9 cellular contexts compared by ENCODE assay signal in genomic region chr11:15629690-15630321, GRCh38.
DNase-seq lines count a peak whose midpoint lies in the region; ATAC-seq and TF ChIP-seq lines count a peak whose summit lies in the region.
"Had no signal": no experiment of that assay in that cellular context is flagged by ENCODE, and none has a peak within 500 bp of the region (broad histone marks: within the 10 kb centered on the region; RNA-seq: fewer than 3 reads in every experiment).

No MANE protein-coding gene starts in this region.

- no peaks in the 10 kb centered on the region for H3K9me3 ChIP-seq in Caco-2
- H3K9me3 ChIP-seq in SK-N-MC (ENCODE audit: low read depth, low read length), result no peaks in the 10 kb centered on the region
- no peaks in the 10 kb centered on the region for H3K9me3 ChIP-seq in ovary

- no peak overlapping the region for H3K4me3 ChIP-seq in Caco-2 (ENCODE audit: low read depth, low read length)
- H3K4me3 ChIP-seq in GM23338, result no peak overlapping the region
- no peak overlapping the region for H3K4me3 ChIP-seq in SK-N-MC
- H3K4me3 ChIP-seq in ovary, result no peak overlapping the region

- H3K27ac ChIP-seq in GM23338 (ENCODE audit: low read depth), result no peak overlapping the region
- H3K27ac ChIP-seq in SK-N-MC, result no peak overlapping the region
- no peak overlapping the region for H3K27ac ChIP-seq in ovary

- H3K36me3 Mint-ChIP-seq in Caco-2 (ENCODE audit: insufficient read depth, unreplicated experiment), result no peaks in the 10 kb centered on the region
- no peaks in the 10 kb centered on the region for H3K36me3 Mint-ChIP-seq in GM23338 (ENCODE audit: low read depth)

- 65 to 68% (median 67%) methylated on average over 6 of the region's 6 CpGs for WGBS in ovary, 3 donors

- H3K4me1 ChIP-seq in Caco-2 (peaks cover 3% of the 10 kb centered on the region), GM23338 (ENCODE audit: insufficient read depth) (no peaks in the 10 kb centered on the region), ovary (ENCODE audit: insufficient read depth) (no peaks in the 10 kb centered on the region)

- H3K27me3 ChIP-seq in Caco-2 (replicated peaks; ENCODE audit: control insufficient read depth, insufficient read depth, low read length) (no peaks in the 10 kb centered on the region), GM23338 (ENCODE audit: insufficient read depth) (no peaks in the 10 kb centered on the region), ovary (no peaks in the 10 kb centered on the region)

- no peak overlapping the region for H3K4me2 ChIP-seq in GM23338

- no peaks in the 10 kb centered on the region for H3F3A ChIP-seq in GM23338 (replicated peaks; ENCODE audit: low read depth)

- ATAC-seq in GM23338, result peak; percentile 99

- TF ChIP-seq CTCF in Caco-2 (IDR thresholded peaks at IDR 0.05; ENCODE audit: insufficient read depth in 1 of 2, low read depth in 1 of 2, low read length in 1 of 2, severe bottlenecking in 1 of 2, unreplicated experiment in 1 of 2), result peak; percentile 10 to 30
- peak; percentile 70 to 77 for TF ChIP-seq CTCF in GM23338 (conservative IDR thresholded peaks at IDR 0.05; ENCODE audit: low read depth in 2 of 2)
- TF ChIP-seq CTCF in ovary (IDR thresholded peaks at IDR 0.05), result no peak

- POLR2A ChIA-PET in Caco-2 (lab: Charles Lee), result no interaction called here

- intact Hi-C loops in Caco-2 (cut with micrococcal nuclease; ENCODE audit: unreplicated experiment) (no loop called here), ovary (cut with DNase I) (no loop called here)

- H3K4me1 Mint-ChIP-seq in Caco-2 (ENCODE audit: low read depth, unreplicated experiment) (no peaks in the 10 kb centered on the region), GM23338 (peaks cover 10% of the 10 kb centered on the region; the same call in 2 of the 3 replicates)

- no peak overlapping the region for H3K4me3 Mint-ChIP-seq in Caco-2 (ENCODE audit: unreplicated experiment)
- H3K4me3 Mint-ChIP-seq in GM23338, result no peak overlapping the region

- no peak for TF ChIP-seq EP300 in ovary (IDR thresholded peaks at IDR 0.05)

- no peak overlapping the region for H3K9ac ChIP-seq in SK-N-MC (ENCODE audit: insufficient read length)

- H3K9me2 ChIP-seq in GM23338 (ENCODE audit: insufficient read depth), result peaks cover 11% of the 10 kb centered on the region; the same call in 1 of the 2 replicates

- BruUV-seq in Caco-2 (replicated peaks; lab: Mats Ljungman, UMichigan), result no TSS peak

- no peaks in the 10 kb centered on the region for H3K79me2 ChIP-seq in GM23338 (replicated peaks; ENCODE audit: insufficient read depth)

- H3K36me3 ChIP-seq in Caco-2 (ENCODE audit: control insufficient read depth, insufficient read depth, low read length), result no peaks in the 10 kb centered on the region
- no peaks in the 10 kb centered on the region for H3K36me3 ChIP-seq in GM23338 (ENCODE audit: insufficient read depth)
- H3K36me3 ChIP-seq in SK-N-MC (ENCODE audit: insufficient read depth, low read length), result no peaks in the 10 kb centered on the region
- no peaks in the 10 kb centered on the region for H3K36me3 ChIP-seq in ovary

- CTCF ChIA-PET in Caco-2 (lab: Charles Lee), result interaction anchor here (0.7 to 1.1 kb wide), 2 partner anchors 622 to 984 kb away, joined by 3 to 6 read pairs; no protein-coding TSS in a partner anchor

- no peaks in the 10 kb centered on the region; the same call in 1 of the 2 replicates for H4K20me1 ChIP-seq in GM23338 (replicated peaks; ENCODE audit: insufficient read depth)

- no peaks in the 10 kb centered on the region for H3K9me3 Mint-ChIP-seq in Caco-2 (ENCODE audit: unreplicated experiment)
- H3K9me3 Mint-ChIP-seq in GM23338, result no peaks in the 10 kb centered on the region

- H3K27me3 Mint-ChIP-seq in Caco-2 (ENCODE audit: insufficient read depth, unreplicated experiment) (no peaks in the 10 kb centered on the region), GM23338 (ENCODE audit: insufficient read depth, low read depth, poor library complexity) (peaks cover 1% of the 10 kb centered on the region)

- TF ChIP-seq POLR2A in ovary (IDR thresholded peaks at IDR 0.05), result no peak

- H2AFZ ChIP-seq in GM23338, result peak overlapping the region; percentile 43; the same call in 1 of the 2 replicates

- DNase-seq in Caco-2, result peak; percentile 43 to 47
- peak; percentile 88 for DNase-seq in GM23338 (ENCODE audit: low spot score)
- DNase-seq in SK-N-MC (ENCODE audit: low read depth, low spot score), result peak; percentile 35
- peak; percentile 71 for DNase-seq in islet precursor cell
- DNase-seq in NCI-H1048 (lab: John Stamatoyannopoulos, UW), result no peak
- DNase-seq in G401 (ENCODE audit: low spot score), result no peak
- no peak for DNase-seq in ovary
- no peak for DNase-seq in NCI-H128 (lab: John Stamatoyannopoulos, UW; ENCODE audit: unreplicated experiment)
- DNase-seq: stimulated activated CD4-positive, alpha-beta T cell treated with anti-CD3 and anti-CD28 coated beads, Interleukin-1b, Interleukin-23, amount 100 ng/mL, for 48 hours had no signal

- H3K27ac Mint-ChIP-seq in Caco-2 (ENCODE audit: unreplicated experiment) (no peak overlapping the region), GM23338 (no peak overlapping the region)

- in situ Hi-C loops in G401 (cut with HindIII; ENCODE audit: low sequenced_read_pairs), result no loop called here

TF ChIP-seq in GM23338, 12 proteins besides CTCF, POLR2A, EP300 and RAD21 (continues in another document):
- no peak for TF ChIP-seq STAT1 (IDR thresholded peaks at IDR 0.05; ENCODE audit: unreplicated experiment)
- no peak for TF ChIP-seq POLR2AphosphoS5 (IDR thresholded peaks at IDR 0.05; ENCODE audit: low read depth)
- no peak for TF ChIP-seq EZH2 (IDR thresholded peaks at IDR 0.05; ENCODE audit: low read depth, unreplicated experiment)
- TF ChIP-seq ZNF114 (CRISPR knock-in tag; IDR thresholded peaks at IDR 0.05), result no peak
- TF ChIP-seq, protein P1, sequence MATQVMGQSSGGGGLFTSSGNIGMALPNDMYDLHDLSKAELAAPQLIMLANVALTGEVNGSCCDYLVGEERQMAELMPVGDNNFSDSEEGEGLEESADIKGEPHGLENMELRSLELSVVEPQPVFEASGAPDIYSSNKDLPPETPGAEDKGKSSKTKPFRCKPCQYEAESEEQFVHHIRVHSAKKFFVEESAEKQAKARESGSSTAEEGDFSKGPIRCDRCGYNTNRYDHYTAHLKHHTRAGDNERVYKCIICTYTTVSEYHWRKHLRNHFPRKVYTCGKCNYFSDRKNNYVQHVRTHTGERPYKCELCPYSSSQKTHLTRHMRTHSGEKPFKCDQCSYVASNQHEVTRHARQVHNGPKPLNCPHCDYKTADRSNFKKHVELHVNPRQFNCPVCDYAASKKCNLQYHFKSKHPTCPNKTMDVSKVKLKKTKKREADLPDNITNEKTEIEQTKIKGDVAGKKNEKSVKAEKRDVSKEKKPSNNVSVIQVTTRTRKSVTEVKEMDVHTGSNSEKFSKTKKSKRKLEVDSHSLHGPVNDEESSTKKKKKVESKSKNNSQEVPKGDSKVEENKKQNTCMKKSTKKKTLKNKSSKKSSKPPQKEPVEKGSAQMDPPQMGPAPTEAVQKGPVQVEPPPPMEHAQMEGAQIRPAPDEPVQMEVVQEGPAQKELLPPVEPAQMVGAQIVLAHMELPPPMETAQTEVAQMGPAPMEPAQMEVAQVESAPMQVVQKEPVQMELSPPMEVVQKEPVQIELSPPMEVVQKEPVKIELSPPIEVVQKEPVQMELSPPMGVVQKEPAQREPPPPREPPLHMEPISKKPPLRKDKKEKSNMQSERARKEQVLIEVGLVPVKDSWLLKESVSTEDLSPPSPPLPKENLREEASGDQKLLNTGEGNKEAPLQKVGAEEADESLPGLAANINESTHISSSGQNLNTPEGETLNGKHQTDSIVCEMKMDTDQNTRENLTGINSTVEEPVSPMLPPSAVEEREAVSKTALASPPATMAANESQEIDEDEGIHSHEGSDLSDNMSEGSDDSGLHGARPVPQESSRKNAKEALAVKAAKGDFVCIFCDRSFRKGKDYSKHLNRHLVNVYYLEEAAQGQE (IDR thresholded peaks at IDR 0.05; ENCODE audit: unreplicated experiment), result no peak
- no peak for TF ChIP-seq NANOG (IDR thresholded peaks at IDR 0.05; ENCODE audit: borderline replicate concordance)
- no peak for TF ChIP-seq EZH2phosphoT487 (IDR thresholded peaks at IDR 0.05; ENCODE audit: unreplicated experiment)
- TF ChIP-seq ZNF331 (CRISPR knock-in tag; IDR thresholded peaks at IDR 0.05; ENCODE audit: low read depth), result no peak
- TF ChIP-seq, protein P2, sequence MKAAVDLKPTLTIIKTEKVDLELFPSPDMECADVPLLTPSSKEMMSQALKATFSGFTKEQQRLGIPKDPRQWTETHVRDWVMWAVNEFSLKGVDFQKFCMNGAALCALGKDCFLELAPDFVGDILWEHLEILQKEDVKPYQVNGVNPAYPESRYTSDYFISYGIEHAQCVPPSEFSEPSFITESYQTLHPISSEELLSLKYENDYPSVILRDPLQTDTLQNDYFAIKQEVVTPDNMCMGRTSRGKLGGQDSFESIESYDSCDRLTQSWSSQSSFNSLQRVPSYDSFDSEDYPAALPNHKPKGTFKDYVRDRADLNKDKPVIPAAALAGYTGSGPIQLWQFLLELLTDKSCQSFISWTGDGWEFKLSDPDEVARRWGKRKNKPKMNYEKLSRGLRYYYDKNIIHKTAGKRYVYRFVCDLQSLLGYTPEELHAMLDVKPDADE (IDR thresholded peaks at IDR 0.05), result no peak
- TF ChIP-seq JUNB (IDR thresholded peaks at IDR 0.05; ENCODE audit: unreplicated experiment), result no peak
- TF ChIP-seq CREB1 (CRISPR knock-in tag; IDR thresholded peaks at IDR 0.05; ENCODE audit: low read depth), result no peak

Comparison
In these comparisons a context has a peak if more than half of its experiments do, and no peak if none do; other contexts are left out.
1. DNase-seq: peak in Caco-2 (2 of 2), GM23338 (single experiment), SK-N-MC (single experiment) and islet precursor cell (single experiment); none in NCI-H1048 (single experiment), G401 (single experiment), ovary (0 of 5) and NCI-H128 (single experiment).
2. CTCF ChIP-seq: peak in Caco-2 (2 of 2) and GM23338 (2 of 2); none in ovary (0 of 3).